In genomic region chr3:64578797-64579196, GRCh38 we compare ENCODE assay signal across 33 cellular contexts.
"Had no signal": no experiment of that assay in that cellular context is flagged by ENCODE, and none has a peak within 500 bp of the region (broad histone marks: within the 10 kb centered on the region; RNA-seq: fewer than 3 reads in every experiment).

No MANE protein-coding gene starts in this region.

- H3K36me3 Mint-ChIP-seq: activated naive CD4-positive, alpha-beta T cell treated with anti-CD3 and anti-CD28 coated beads, Interleukin-2, amount 50 U/mL, for 24 hours; activated naive CD8-positive, alpha-beta T cell treated with anti-CD3 and anti-CD28 coated beads, Interleukin-2, amount 10 ng/mL, durations not matched to agents 7 days and 5 days had no signal

- H3K4me3 Mint-ChIP-seq: activated CD8-positive, alpha-beta T cell treated with anti-CD3 and anti-CD28 coated beads, Interleukin-2, amount 10 ng/mL, durations not matched to agents 7 days and 5 days; activated naive CD4-positive, alpha-beta T cell treated with anti-CD3 and anti-CD28 coated beads, Interleukin-2, amount 50 U/mL, for 24 hours; activated naive CD8-positive, alpha-beta T cell treated with anti-CD3 and anti-CD28 coated beads, Interleukin-2, amount 10 ng/mL, durations not matched to agents 7 days and 5 days; activated T-cell treated with anti-CD3 and anti-CD28 coated beads, Interleukin-2, amount 50 U/mL, for 24 hours; central memory CD8-positive, alpha-beta T cell had no signal

- H3K36me3 ChIP-seq: brain microvascular endothelial cell, MG63, Peyer's patch, SJSA1, WERI-Rb-1 had no signal

- H3K9me3 Mint-ChIP-seq: activated naive CD4-positive, alpha-beta T cell treated with anti-CD3 and anti-CD28 coated beads, Interleukin-2, amount 50 U/mL, for 24 hours; activated naive CD8-positive, alpha-beta T cell treated with anti-CD3 and anti-CD28 coated beads, Interleukin-2, amount 10 ng/mL, durations not matched to agents 7 days and 5 days; activated T-cell treated with anti-CD3 and anti-CD28 coated beads, Interleukin-2, amount 50 U/mL, for 24 hours; activated T-helper 2 cell treated with anti-CD3 and anti-CD28 coated beads, Interferon-gamma antibody, Interleukin-2, Interleukin-4, amounts not matched to agents 10 μg/mL and 5 μg/mL and 100 μg/mL, durations not matched to agents 14 hours and 24 hours and 36 hours; central memory CD8-positive, alpha-beta T cell had no signal

- DNase-seq: activated CD4-positive, alpha-beta T cell treated with anti-CD3 and anti-CD28 coated beads for 1 hour; activated CD4-positive, alpha-beta T cell treated with anti-CD3 and anti-CD28 coated beads for 48 hours; activated CD4-positive, alpha-beta T cell treated with anti-CD3 and anti-CD28 coated beads, Interleukin-2, amount 50 U/mL, for 4 hours; activated CD4-positive, CD25-positive, alpha-beta regulatory T cell; activated CD8-positive, alpha-beta T cell treated with anti-CD3 and anti-CD28 coated beads, Interleukin-2, amount 10 ng/mL, durations not matched to agents 7 days and 5 days; activated gamma-delta T cell; activated naive CD4-positive, alpha-beta T cell treated with Interleukin-2 at 50 U/mL for 16 hours; activated naive CD8-positive, alpha-beta T cell treated with anti-CD3 and anti-CD28 coated beads, Interleukin-2, amount 10 ng/mL, durations not matched to agents 7 days and 5 days; activated T-cell treated with anti-CD3 and anti-CD28 coated beads, Interleukin-2, amount 50 U/mL, for 24 hours; Kasumi-1; KG1; MG63; NCI-H1048; NCI-H1436 treated with DMSO at 0.1 percent for 48 hours; NCI-H1694 treated with DMSO at 0.1 percent for 48 hours; NCI-H2029; NCI-H345; NCI-H524 treated with DMSO at 0.1 percent for 48 hours; PC-3; Peyer's patch; RPMI8226; SHP77 treated with DMSO at 0.1 percent for 48 hours; SW 1271; T-helper 1 cell; T-helper 2 cell; T-helper 9 cell; WERI-Rb-1 had no signal

- ATAC-seq: activated CD8-positive, alpha-beta T cell treated with anti-CD3 and anti-CD28 coated beads, Interleukin-2, amount 10 ng/mL, durations not matched to agents 7 days and 5 days; PC-3 had no signal

- H3K4me1 Mint-ChIP-seq: activated naive CD4-positive, alpha-beta T cell treated with anti-CD3 and anti-CD28 coated beads, Interleukin-2, amount 50 U/mL, for 24 hours; activated naive CD8-positive, alpha-beta T cell treated with anti-CD3 and anti-CD28 coated beads, Interleukin-2, amount 10 ng/mL, durations not matched to agents 7 days and 5 days; central memory CD8-positive, alpha-beta T cell had no signal

- H3K27ac Mint-ChIP-seq: activated CD8-positive, alpha-beta T cell treated with anti-CD3 and anti-CD28 coated beads, Interleukin-2, amount 10 ng/mL, durations not matched to agents 7 days and 5 days; activated naive CD4-positive, alpha-beta T cell treated with anti-CD3 and anti-CD28 coated beads, Interleukin-2, amount 50 U/mL, for 24 hours; activated naive CD8-positive, alpha-beta T cell treated with anti-CD3 and anti-CD28 coated beads, Interleukin-2, amount 10 ng/mL, durations not matched to agents 7 days and 5 days; activated T-cell treated with anti-CD3 and anti-CD28 coated beads, Interleukin-2, amount 50 U/mL, for 24 hours; activated T-helper 2 cell treated with anti-CD3 and anti-CD28 coated beads, Interferon-gamma antibody, Interleukin-2, Interleukin-4, amounts not matched to agents 10 μg/mL and 5 μg/mL and 100 μg/mL, durations not matched to agents 14 hours and 24 hours and 36 hours had no signal

- H3K4me3 ChIP-seq: cardiac muscle cell, MG63, Peyer's patch, SJSA1 had no signal

- H3K9me3 ChIP-seq: MG63, Peyer's patch, SJSA1 had no signal

- H3K4me1 ChIP-seq: Peyer's patch had no signal

- H3K27ac ChIP-seq: brain microvascular endothelial cell, cardiac muscle cell, Peyer's patch, SJSA1, WERI-Rb-1 had no signal

- H3K27me3 ChIP-seq: brain microvascular endothelial cell, cardiac muscle cell, MG63, Peyer's patch, SJSA1 had no signal

- H3K27me3 Mint-ChIP-seq: activated naive CD4-positive, alpha-beta T cell treated with anti-CD3 and anti-CD28 coated beads, Interleukin-2, amount 50 U/mL, for 24 hours; activated naive CD8-positive, alpha-beta T cell treated with anti-CD3 and anti-CD28 coated beads, Interleukin-2, amount 10 ng/mL, durations not matched to agents 7 days and 5 days; activated T-cell treated with anti-CD3 and anti-CD28 coated beads, Interleukin-2, amount 50 U/mL, for 24 hours; central memory CD8-positive, alpha-beta T cell had no signal
